In the genomic region with DNA sequence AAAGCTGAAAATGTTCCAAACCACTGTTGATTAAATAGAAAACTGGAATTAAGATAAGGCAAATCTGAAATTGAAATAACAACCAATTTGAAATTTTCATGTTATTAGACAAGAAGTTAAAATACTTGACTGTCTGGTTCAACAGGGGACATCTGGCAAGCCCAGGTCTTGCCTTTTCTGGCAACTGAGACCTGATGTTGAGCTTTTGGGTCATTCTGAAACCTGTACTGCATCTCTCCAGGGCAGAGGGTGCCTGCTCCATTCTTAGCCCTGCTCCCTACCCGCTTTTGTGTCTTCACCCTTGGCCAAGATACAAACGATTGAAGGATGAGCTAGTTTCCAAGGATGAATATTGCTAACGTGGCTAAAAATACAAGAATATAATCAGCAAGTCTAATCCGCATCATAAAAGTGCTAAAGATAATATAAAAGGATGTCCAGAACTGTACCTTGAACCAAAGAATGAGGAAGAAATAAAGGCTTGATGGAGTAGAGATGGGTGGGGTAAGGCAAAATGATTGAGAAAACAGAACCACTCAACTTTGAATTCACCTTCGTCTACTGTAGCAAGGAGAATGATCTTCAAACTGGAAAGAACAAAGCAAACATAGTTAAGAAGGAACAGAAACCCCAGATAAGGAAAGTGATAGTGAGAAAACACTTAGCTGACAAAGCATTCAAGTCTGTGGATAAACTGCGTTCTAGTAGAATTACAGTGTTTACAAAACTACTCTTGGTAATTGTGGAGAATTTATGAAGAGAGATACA, we compare ENCODE assay signal across 10 cellular contexts.
DNase-seq lines count a peak whose midpoint lies in the region; ATAC-seq lines count a peak whose summit lies in the region.
"Had no signal": no experiment of that assay in that cellular context is flagged by ENCODE, and none has a peak within 500 bp of the region (broad histone marks: within the 10 kb centered on the region; RNA-seq: fewer than 3 reads in every experiment).

No MANE protein-coding gene starts in this region.

- ATAC-seq in GM18867 (IDR thresholded peaks at IDR 0.05; ENCODE audit: unreplicated experiment) (peak; percentile 80), GM21619 (IDR thresholded peaks at IDR 0.05; ENCODE audit: unreplicated experiment) (peak; percentile 65), HG03139 (IDR thresholded peaks at IDR 0.05; ENCODE audit: unreplicated experiment) (peak; percentile 54), left colon (peak; percentile 99), left ventricle myocardium superior (no peak)

- no peak for DNase-seq in left colon
- DNase-seq in C1 segment of cervical spinal cord (lab: John Stamatoyannopoulos, UW), result no peak
- no peak for DNase-seq in ureter (ENCODE audit: low spot score)
- DNase-seq in left ventricle myocardium superior, result no peak
- DNase-seq in NCI-H146 (lab: John Stamatoyannopoulos, UW), result no peak
- DNase-seq: left ventricle myocardium inferior, NCI-H748 treated with DMSO at 0.1 percent for 48 hours had no signal

- intact Hi-C loops in left colon (cut with DNase I, micrococcal nuclease), result no loop called here
- intact Hi-C loops in left ventricle myocardium superior (cut with micrococcal nuclease), result no loop called here
